1 cellular context compared by ENCODE assay signal in genomic region chr2:43005975-43006833, GRCh38.
TF ChIP-seq lines count a peak whose summit lies in the region.

No MANE protein-coding gene starts in this region.

TF ChIP-seq in HepG2, 621 proteins besides CTCF, POLR2A, EP300 and RAD21 (continued from another document and continues in another):
- no peak; the same call in 1 of the 2 replicates for TF ChIP-seq ZBTB26 (CRISPR knock-in tag; IDR thresholded peaks at IDR 0.05; ENCODE audit: borderline replicate concordance)
- TF ChIP-seq NR1H2 (CRISPR knock-in tag; IDR thresholded peaks at IDR 0.05; ENCODE audit: borderline replicate concordance, low read depth), result no peak
- TF ChIP-seq FOXK1 (CRISPR knock-in tag; IDR thresholded peaks at IDR 0.05; ENCODE audit: borderline replicate concordance, low read depth), result no peak
- 0 out of 2 replicates have a peak, but pooled peaks have one; percentile 3 for TF ChIP-seq ZNF343 (CRISPR knock-in tag; IDR thresholded peaks at IDR 0.05)
- TF ChIP-seq ZNF383 (CRISPR knock-in tag; IDR thresholded peaks at IDR 0.05; ENCODE audit: borderline replicate concordance), result 0 out of 2 replicates have a peak, but pooled peaks have one; percentile 0
- no peak for TF ChIP-seq ZNF362 (CRISPR knock-in tag; IDR thresholded peaks at IDR 0.05; ENCODE audit: borderline replicate concordance)
- TF ChIP-seq ZNF788 (CRISPR knock-in tag; IDR thresholded peaks at IDR 0.05; ENCODE audit: borderline replicate concordance), result no peak
- TF ChIP-seq ZNF296 (CRISPR knock-in tag; conservative IDR thresholded peaks at IDR 0.05), result no peak
- TF ChIP-seq STAT6 (CRISPR knock-in tag; IDR thresholded peaks at IDR 0.05; ENCODE audit: borderline replicate concordance), result no peak
- TF ChIP-seq LCORL (IDR thresholded peaks at IDR 0.05), result no peak
- no peak for TF ChIP-seq LCORL (CRISPR knock-in tag; IDR thresholded peaks at IDR 0.05)
- TF ChIP-seq KDM1A (CRISPR knock-in tag; IDR thresholded peaks at IDR 0.05), result no peak
- TF ChIP-seq MLLT10 (CRISPR knock-in tag; IDR thresholded peaks at IDR 0.05), result no peak
- TF ChIP-seq ZFP91 (CRISPR knock-in tag; IDR thresholded peaks at IDR 0.05; ENCODE audit: borderline replicate concordance), result peak; percentile 22; the same call in 1 of the 2 replicates
- TF ChIP-seq PITX1 (CRISPR knock-in tag; IDR thresholded peaks at IDR 0.05), result 0 out of 2 replicates have a peak, but pooled peaks have one; percentile 15
- TF ChIP-seq ZNF331 (CRISPR knock-in tag; IDR thresholded peaks at IDR 0.05), result 0 out of 2 replicates have a peak, but pooled peaks have one; percentile 7
- TF ChIP-seq ATRX (CRISPR knock-in tag; IDR thresholded peaks at IDR 0.05; ENCODE audit: borderline replicate concordance), result no peak
- TF ChIP-seq ZNF687 (CRISPR knock-in tag; IDR thresholded peaks at IDR 0.05), result peak; percentile 55; the same call in 1 of the 2 replicates
- no peak for TF ChIP-seq THAP9 (CRISPR knock-in tag; IDR thresholded peaks at IDR 0.05; ENCODE audit: borderline replicate concordance)
- no peak; the same call in 1 of the 2 replicates for TF ChIP-seq ZC3H4 (CRISPR knock-in tag; IDR thresholded peaks at IDR 0.05; ENCODE audit: borderline replicate concordance)
- no peak for TF ChIP-seq ARNT (IDR thresholded peaks at IDR 0.05)
- TF ChIP-seq IRF2 (CRISPR knock-in tag; IDR thresholded peaks at IDR 0.05), result no peak; the same call in 1 of the 2 replicates
- TF ChIP-seq ZNF431 (CRISPR knock-in tag; IDR thresholded peaks at IDR 0.05; ENCODE audit: borderline replicate concordance, low read depth), result no peak
- TF ChIP-seq MYC (CRISPR knock-in tag; IDR thresholded peaks at IDR 0.05; ENCODE audit: borderline replicate concordance), result 0 out of 2 replicates have a peak, but pooled peaks have one; percentile 18
- TF ChIP-seq ZBTB20 (CRISPR knock-in tag; IDR thresholded peaks at IDR 0.05; ENCODE audit: borderline replicate concordance, low read depth), result no peak
- no peak for TF ChIP-seq ZNF350 (CRISPR knock-in tag; IDR thresholded peaks at IDR 0.05; ENCODE audit: borderline replicate concordance, low read depth)
- no peak for TF ChIP-seq ZNF207 (IDR thresholded peaks at IDR 0.05; ENCODE audit: borderline replicate concordance)
- TF ChIP-seq ZXDC (CRISPR knock-in tag; IDR thresholded peaks at IDR 0.05), result 0 out of 2 replicates have a peak, but pooled peaks have one; percentile 72
- TF ChIP-seq ZNF562 (CRISPR knock-in tag; IDR thresholded peaks at IDR 0.05; ENCODE audit: borderline replicate concordance), result no peak
- TF ChIP-seq SMAD9 (CRISPR knock-in tag; IDR thresholded peaks at IDR 0.05), result no peak
- TF ChIP-seq ZNF160 (CRISPR knock-in tag; IDR thresholded peaks at IDR 0.05), result no peak
- 0 out of 2 replicates have a peak, but pooled peaks have one; percentile 11 for TF ChIP-seq ZNF280D (CRISPR knock-in tag; IDR thresholded peaks at IDR 0.05)
- no peak for TF ChIP-seq ARHGAP35 (CRISPR knock-in tag; IDR thresholded peaks at IDR 0.05; ENCODE audit: borderline replicate concordance)
- no peak for TF ChIP-seq RARG (CRISPR knock-in tag; IDR thresholded peaks at IDR 0.05; ENCODE audit: low read depth)
- TF ChIP-seq ZNF737 (CRISPR knock-in tag; IDR thresholded peaks at IDR 0.05; ENCODE audit: borderline replicate concordance), result no peak
- no peak for TF ChIP-seq ZNF550 (CRISPR knock-in tag; IDR thresholded peaks at IDR 0.05; ENCODE audit: borderline replicate concordance)
- no peak for TF ChIP-seq ZFAT (CRISPR knock-in tag; conservative IDR thresholded peaks at IDR 0.05)
- TF ChIP-seq MTF1 (CRISPR knock-in tag; IDR thresholded peaks at IDR 0.05), result no peak
- TF ChIP-seq PHF5A (CRISPR knock-in tag; IDR thresholded peaks at IDR 0.05; ENCODE audit: low read depth, unreplicated experiment), result no peak
- TF ChIP-seq ZNF496 (CRISPR knock-in tag; IDR thresholded peaks at IDR 0.05; ENCODE audit: insufficient replicate concordance), result no peak
- TF ChIP-seq KLF15 (CRISPR knock-in tag; IDR thresholded peaks at IDR 0.05; ENCODE audit: borderline replicate concordance), result peak; percentile 24; the same call in 1 of the 2 replicates
